In genomic region chr16:14485811-14486519, GRCh38 we compare ENCODE assay signal across 15 cellular contexts.
DNase-seq lines count a peak whose midpoint lies in the region; ATAC-seq and TF ChIP-seq lines count a peak whose summit lies in the region.
"Had no signal": no experiment of that assay in that cellular context is flagged by ENCODE, and none has a peak within 500 bp of the region (broad histone marks: within the 10 kb centered on the region; RNA-seq: fewer than 3 reads in every experiment).

No MANE protein-coding gene starts in this region.

- H3K36me3 ChIP-seq in esophagus squamous epithelium = peaks cover 0 to 15% (median 0%) of the 10 kb centered on the region in 3 donors
- H3K36me3 ChIP-seq in transverse colon = peaks cover 0 to 13% (median 0%) of the 10 kb centered on the region in 4 donors

- in situ Hi-C loops in transverse colon (cut with MboI; ENCODE audit: low pct_ligation_motif_present in 1 of 4, low pct_unique_long_range_greater_than_20kb in 1 of 4, low sequenced_read_pairs in 3 of 4) = no loop called here

- H3K36me3 Mint-ChIP-seq in nephron (ENCODE audit: low read depth) = peaks cover 18% of the 10 kb centered on the region

- WGBS in esophagus squamous epithelium, 2 donors = 81 to 86% methylated on average over 10 to 12 of the region's 16 CpGs
- 67 to 88% methylated on average over 1 to 16 of the region's 16 CpGs for WGBS in transverse colon (ENCODE audit: low coverage in 1 of 2), 2 donors

- peak overlapping the region; percentile 80 to 90 (median 84) for H3K27ac Mint-ChIP-seq in nephron
- H3K27ac Mint-ChIP-seq: activated CD4-positive, alpha-beta memory T cell treated with anti-CD3 and anti-CD28 coated beads, Interleukin-2, amount 10 ng/mL, durations not matched to agents 7 days and 5 days; activated naive CD4-positive, alpha-beta T cell treated with anti-CD3 and anti-CD28 coated beads for 36 hours; IgD-negative memory B cell; T-helper 17 cell had no signal

- intact Hi-C loops in esophagus squamous epithelium (cut with DNase I) = loop anchor here (10.0 kb wide), 1 partner anchor 71 kb away; no protein-coding TSS in a partner anchor
- intact Hi-C loops in transverse colon (cut with DNase I; ENCODE audit: low total_unique reads) = no loop called here

- TF ChIP-seq CTCF in esophagus squamous epithelium (IDR thresholded peaks at IDR 0.05) (no peak), nephron (IDR thresholded peaks at IDR 0.05; ENCODE audit: unreplicated experiment in 3 of 3) (no peak), transverse colon (IDR thresholded peaks at IDR 0.05) (no peak)

- H3K4me3 Mint-ChIP-seq in nephron = peak overlapping the region in 1 of 3 experiments; percentile 70
- H3K4me3 Mint-ChIP-seq: activated CD4-positive, alpha-beta memory T cell treated with anti-CD3 and anti-CD28 coated beads, Interleukin-2, amount 10 ng/mL, durations not matched to agents 7 days and 5 days; activated naive CD4-positive, alpha-beta T cell treated with anti-CD3 and anti-CD28 coated beads for 36 hours; IgD-negative memory B cell; T-helper 17 cell had no signal

- H3K4me1 Mint-ChIP-seq in nephron = peaks cover 53% of the 10 kb centered on the region

- H3K27me3 Mint-ChIP-seq in nephron (ENCODE audit: low read depth) = peaks cover 3% of the 10 kb centered on the region
- H3K27me3 Mint-ChIP-seq: activated CD4-positive, alpha-beta memory T cell treated with anti-CD3 and anti-CD28 coated beads, Interleukin-2, amount 10 ng/mL, durations not matched to agents 7 days and 5 days; IgD-negative memory B cell; T-helper 17 cell had no signal

- H3K27me3 ChIP-seq in esophagus squamous epithelium (no peaks in the 10 kb centered on the region), transverse colon (no peaks in the 10 kb centered on the region)
- H3K27me3 ChIP-seq: testis had no signal

- no peak for TF ChIP-seq EP300 in transverse colon (IDR thresholded peaks at IDR 0.05; ENCODE audit: low read depth)

- ATAC-seq in GM18517 (IDR thresholded peaks at IDR 0.05; ENCODE audit: unreplicated experiment) (no peak), GM21447 (IDR thresholded peaks at IDR 0.05; ENCODE audit: unreplicated experiment) (no peak)
- ATAC-seq: T-helper 17 cell had no signal

- H3K9me3 Mint-ChIP-seq in nephron = peaks cover 4% of the 10 kb centered on the region
- H3K9me3 Mint-ChIP-seq: activated CD4-positive, alpha-beta memory T cell treated with anti-CD3 and anti-CD28 coated beads, Interleukin-2, amount 10 ng/mL, durations not matched to agents 7 days and 5 days; activated naive CD4-positive, alpha-beta T cell treated with anti-CD3 and anti-CD28 coated beads for 36 hours had no signal

- H3K27ac ChIP-seq in esophagus squamous epithelium = peak overlapping the region; percentile 37 to 83 (median 62)
- peak overlapping the region; percentile 69 to 81 (median 70) for H3K27ac ChIP-seq in transverse colon

- H3K4me3 ChIP-seq in esophagus squamous epithelium = peak overlapping the region in 2 of 4 donors; percentile 31 to 52
- H3K4me3 ChIP-seq in transverse colon = no peak overlapping the region
- H3K4me3 ChIP-seq: testis had no signal

- H3K9me3 ChIP-seq in esophagus squamous epithelium (no peaks in the 10 kb centered on the region), transverse colon (no peaks in the 10 kb centered on the region)
- H3K9me3 ChIP-seq: testis had no signal

- TF ChIP-seq POLR2A in esophagus squamous epithelium (IDR thresholded peaks at IDR 0.05) (no peak), transverse colon (IDR thresholded peaks at IDR 0.05) (no peak)

- peak; percentile 44 for DNase-seq in NCI-H82 (lab: John Stamatoyannopoulos, UW)
- DNase-seq in NCI-H82 treated with DMSO at 0.1 percent for 48 hours (lab: John Stamatoyannopoulos, UW; ENCODE audit: unreplicated experiment) = no peak
- no peak for DNase-seq in esophagus squamous epithelium (lab: John Stamatoyannopoulos, UW)
- DNase-seq in transverse colon = no peak
- DNase-seq in NCI-H446 (lab: John Stamatoyannopoulos, UW) = no peak
- DNase-seq: 8988T; activated CD4-positive, alpha-beta memory T cell treated with anti-CD3 and anti-CD28 coated beads, Interleukin-2, amount 10 ng/mL, durations not matched to agents 7 days and 5 days; activated naive CD4-positive, alpha-beta T cell treated with anti-CD3 and anti-CD28 coated beads for 36 hours; DND-41; T-helper 17 cell had no signal

- peaks cover 9 to 30% (median 12%) of the 10 kb centered on the region in 3 donors for H3K4me1 ChIP-seq in esophagus squamous epithelium
- peaks cover 4 to 26% (median 20%) of the 10 kb centered on the region in 4 donors for H3K4me1 ChIP-seq in transverse colon
